ENCODE assay signal across 21 cellular contexts in the genomic region with DNA sequence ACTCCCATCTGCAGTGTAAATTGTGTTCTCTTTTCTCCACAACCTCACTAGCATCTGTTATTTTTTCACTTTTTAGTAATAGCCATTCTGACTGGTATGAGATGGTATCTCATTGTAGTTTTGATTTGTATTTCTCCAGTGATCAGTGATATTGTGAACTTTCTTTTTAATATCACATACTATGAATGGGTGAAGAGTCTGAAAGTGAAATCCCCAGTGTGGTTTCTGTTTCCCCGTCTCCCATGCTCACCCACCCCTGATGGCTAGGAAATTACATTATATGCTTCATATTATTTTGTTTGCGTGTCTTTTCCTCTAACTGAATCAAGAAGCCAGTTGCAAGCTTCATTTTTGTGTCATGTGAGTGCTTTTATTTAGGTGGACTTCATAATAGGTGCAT.
"Had no signal": no experiment of that assay in that cellular context is flagged by ENCODE, and none has a peak within 500 bp of the region (broad histone marks: within the 10 kb centered on the region; RNA-seq: fewer than 3 reads in every experiment).

No MANE protein-coding gene starts in this region.

- DNase-seq: cortex of kidney; dorsolateral prefrontal cortex; effector CD8-positive, alpha-beta T cell; foreskin melanocyte; head of caudate nucleus; left colon; left ventricle myocardium superior; mesendoderm; naive B cell; posterior cingulate gyrus; spleen; stimulated activated CD4-positive, alpha-beta T cell treated with anti-CD3 and anti-CD28 coated beads, Interleukin-15, amount 100 ng/mL, for 24 hours; stimulated activated CD4-positive, alpha-beta T cell treated with anti-CD3 and anti-CD28 coated beads, Interleukin-1b, Interleukin-23, amount 100 ng/mL, for 48 hours; stimulated activated CD4-positive, alpha-beta T cell treated with anti-CD3 and anti-CD28 coated beads, Interleukin-4, amount 100 ng/mL, for 4 hours; stimulated activated naive CD4-positive, alpha-beta T cell; tibial artery; upper lobe of left lung had no signal

- H3K79me2 ChIP-seq: hepatocyte had no signal

- H2AFZ ChIP-seq: hepatocyte had no signal

- H3K27ac ChIP-seq: dorsolateral prefrontal cortex, hepatocyte, neutrophil, spleen, tibial artery, upper lobe of left lung, vagina had no signal

- H3K4me2 ChIP-seq: hepatocyte had no signal

- H3K36me3 Mint-ChIP-seq: naive B cell had no signal

- H3K27me3 ChIP-seq: dorsolateral prefrontal cortex, hepatocyte, neutrophil, spleen, tibial artery, upper lobe of left lung, vagina had no signal

- H3K4me3 Mint-ChIP-seq: naive B cell had no signal

- H3K9me3 ChIP-seq: neutrophil, spleen, tibial artery, upper lobe of left lung, vagina had no signal

- ATAC-seq: left colon, left ventricle myocardium superior, sciatic nerve had no signal

- H3K4me3 ChIP-seq: dorsolateral prefrontal cortex, hepatocyte, spleen, tibial artery, upper lobe of left lung, vagina had no signal

- H3K4me1 ChIP-seq: vagina had no signal

- H3K36me3 ChIP-seq: neutrophil, spleen, tibial artery, upper lobe of left lung, vagina had no signal

- H3K27me3 Mint-ChIP-seq: naive B cell had no signal
